ENCODE assay signal across 8 cellular contexts in genomic region chr2:145411493-145411892, GRCh38.
A peak's percentile ranks its signal among the peaks of the same experiment; 100 is the strongest.
DNase-seq lines count a peak whose midpoint lies in the region; ATAC-seq, FAIRE-seq and TF ChIP-seq lines count a peak whose summit lies in the region.

No MANE protein-coding gene starts in this region.

- ATAC-seq in GM19351 (IDR thresholded peaks at IDR 0.05; ENCODE audit: unreplicated experiment) (peak; percentile 97), HG03135 (IDR thresholded peaks at IDR 0.05; ENCODE audit: unreplicated experiment) (peak; percentile 95)

- no peak overlapping the region for H3K27ac ChIP-seq in kidney (ENCODE audit: low read depth in 2 of 2, low read length in 2 of 2)

- no peak overlapping the region for H3K4me3 ChIP-seq in kidney (ENCODE audit: low read length in 2 of 2)

- H3K36me3 ChIP-seq in kidney (ENCODE audit: control insufficient read depth in 1 of 2, insufficient read depth in 2 of 2, low read length in 2 of 2): no peaks in the 10 kb centered on the region

- peak; percentile 65 for DNase-seq in COLO668 (lab: John Stamatoyannopoulos, UW; ENCODE audit: unreplicated experiment)
- DNase-seq in OCI-M1 (lab: John Stamatoyannopoulos, UW): peak; percentile 73
- no peak for DNase-seq in kidney
- no peak for DNase-seq in NCI-H2081 treated with DMSO at 0.1 percent for 48 hours (lab: John Stamatoyannopoulos, UW)
- no peak for DNase-seq in cerebellar nuclear complex (lab: John Stamatoyannopoulos, UW)
- no peak for DNase-seq in head of caudate nucleus

- TF ChIP-seq CTCF in kidney (IDR thresholded peaks at IDR 0.05; ENCODE audit: borderline replicate concordance, extremely low read depth, insufficient read depth): no peak

- H3K9ac ChIP-seq in kidney (ENCODE audit: low read length in 2 of 2): no peak overlapping the region

- no peaks in the 10 kb centered on the region for H3K4me1 ChIP-seq in kidney (ENCODE audit: control insufficient read depth in 1 of 2, insufficient read depth in 1 of 2, low read depth in 1 of 2, low read length in 2 of 2)

- H3K9me3 ChIP-seq in kidney (ENCODE audit: control insufficient read depth in 1 of 2, low read length in 2 of 2): no peaks in the 10 kb centered on the region

- intact Hi-C loops in kidney (cut with DNase I): no loop called here
- intact Hi-C loops in head of caudate nucleus (cut with DNase I): no loop called here

- no peak for FAIRE-seq in kidney (lab: Jason Lieb, UNC)

Comparison
In these comparisons a context has a peak if more than half of its experiments do, and no peak if none do; other contexts are left out.
1. DNase-seq: peak in COLO668 (single experiment) and OCI-M1 (single experiment); none in kidney (single experiment), NCI-H2081 treated with DMSO at 0.1 percent for 48 hours (single experiment), cerebellar nuclear complex (0 of 2) and head of caudate nucleus (0 of 42).